In genomic region chr19:18832331-18833140, GRCh38 we compare ENCODE assay signal across 9 cellular contexts. TPM values are rescaled to one million over a fixed set of nuclear protein-coding genes. Genes with fewer than 3 reads are reported as not detected.
DNase-seq lines count a peak whose midpoint lies in the region; FAIRE-seq lines count a peak whose summit lies in the region.
"Had no signal": no experiment of that assay in that cellular context is flagged by ENCODE, and none has a peak within 500 bp of the region (broad histone marks: within the 10 kb centered on the region; RNA-seq: fewer than 3 reads in every experiment).

No MANE protein-coding gene starts in this region.

- peaks cover 4% of the 10 kb centered on the region for H3K36me3 ChIP-seq in adipocyte (ENCODE audit: control insufficient read depth, insufficient read depth, low read length, severe bottlenecking)
- no peaks in the 10 kb centered on the region for H3K36me3 ChIP-seq in small intestine (ENCODE audit: control insufficient read depth in 2 of 2, insufficient read depth in 2 of 2, low read length in 2 of 2)

- H3K4me1 ChIP-seq in adipocyte (ENCODE audit: control insufficient read depth, insufficient read depth, low read length) = peaks cover 29% of the 10 kb centered on the region
- peaks cover 2 to 5% of the 10 kb centered on the region in 2 donors for H3K4me1 ChIP-seq in small intestine (ENCODE audit: control insufficient read depth in 2 of 2, insufficient read depth in 1 of 2, low read depth in 1 of 2, low read length in 1 of 2)

- peak overlapping the region; percentile 95 for H3K9ac ChIP-seq in adipocyte (ENCODE audit: low read length)

- H3K27me3 ChIP-seq in adipocyte (replicated peaks; ENCODE audit: control insufficient read depth, insufficient read depth, low read length) (no peaks in the 10 kb centered on the region), small intestine (ENCODE audit: control insufficient read depth in 2 of 2, insufficient read depth in 2 of 2, low read length in 2 of 2) (no peaks in the 10 kb centered on the region)

- H3K4me3 ChIP-seq in adipocyte (ENCODE audit: low read length) = peak overlapping the region; percentile 97
- peak overlapping the region; percentile 86 for H3K4me3 ChIP-seq in iPS-11a (ENCODE audit: low read depth, low read length)
- H3K4me3 ChIP-seq in small intestine (ENCODE audit: low read depth in 1 of 2, low read length in 2 of 2) = peak overlapping the region; percentile 90 to 97

- DNase-seq in DMS53 (lab: John Stamatoyannopoulos, UW) = peak; percentile 62
- no peak for DNase-seq in DMS53 treated with DMSO at 0.1 percent for 48 hours (lab: John Stamatoyannopoulos, UW; ENCODE audit: unreplicated experiment)
- peak; percentile 50 for DNase-seq in HCEC 1CT
- DNase-seq in M059J (ENCODE audit: low read depth) = peak; percentile 47
- peak; percentile 61 for DNase-seq in adipocyte (ENCODE audit: low read depth)
- peak; percentile 37 for DNase-seq in small intestine
- no peak for DNase-seq in G401 (ENCODE audit: low spot score)

- H3K27ac ChIP-seq in small intestine (ENCODE audit: low read depth in 1 of 2, low read length in 1 of 2) = peak overlapping the region; percentile 87 to 93

- WGBS in small intestine, 3 donors = 0 to 1% (median 0%) methylated on average over 45 to 67 of the region's 67 CpGs

- peaks cover 3% of the 10 kb centered on the region for H3K9me3 ChIP-seq in adipocyte (ENCODE audit: control insufficient read depth, low read length)
- no peaks in the 10 kb centered on the region for H3K9me3 ChIP-seq in small intestine (ENCODE audit: control insufficient read depth, low read depth)

- no peak for FAIRE-seq in small intestine (lab: Jason Lieb, UNC)
- FAIRE-seq: endometrium had no signal

- in situ Hi-C loops in G401 (cut with HindIII; ENCODE audit: low sequenced_read_pairs) = no loop called here

RNA-seq across cellular contexts. Expression of gene UPF1, which starts 0.8 kb away (rescaled TPM):
- total RNA-seq in M059J (2014; rRNA removed; shearing (Covaris generic)) = 85.4 and 131 TPM in 2 replicates
- polyA plus RNA-seq in small intestine = 10 to 100 TPM; 37.6 to 42.0 (median 41.6) TPM
- total RNA-seq in G401 (2014; rRNA removed; shearing (Covaris generic)) = 104 and 111 TPM in 2 replicates

RNA-seq across cellular contexts. Expression of gene COMP, which starts 41.4 kb away (rescaled TPM):
- not detected in 2 replicates for total RNA-seq in M059J (2014; rRNA removed; shearing (Covaris generic))
- 1 to 10 TPM in 1 of 3 donors, not detected in 2; 1.8 TPM for polyA plus RNA-seq in small intestine
- total RNA-seq in G401 (2014; rRNA removed; shearing (Covaris generic)) = 0.49 and 0.54 TPM in 2 replicates

Comparison
In these comparisons a context has a peak if more than half of its experiments do, and no peak if none do; other contexts are left out.
1. DNase-seq: peak in DMS53 (single experiment), HCEC 1CT (single experiment), M059J (single experiment), adipocyte (single experiment) and small intestine (single experiment); none in DMS53 treated with DMSO at 0.1 percent for 48 hours (single experiment) and G401 (single experiment).
2. Peak in every context shown above with its lines, with median percentiles within 50 percentile points of each other: H3K4me3 ChIP-seq.